Comparison of ENCODE assay signal across 11 cellular contexts in genomic region chr20:45998761-45999160, GRCh38. TPM values are rescaled to one million over a fixed set of nuclear protein-coding genes. Genes with fewer than 3 reads are reported as not detected.
DNase-seq lines count a peak whose midpoint lies in the region; ATAC-seq and TF ChIP-seq lines count a peak whose summit lies in the region.
"Had no signal": no experiment of that assay in that cellular context is flagged by ENCODE, and none has a peak within 500 bp of the region (broad histone marks: within the 10 kb centered on the region; RNA-seq: fewer than 3 reads in every experiment).

No MANE protein-coding gene starts in this region.

- peaks cover 13% of the 10 kb centered on the region for H3K79me1 ChIP-seq in trophoblast cell (ENCODE audit: low read length)

- H3K36me3 ChIP-seq in trophoblast cell (ENCODE audit: control insufficient read depth in 1 of 2, insufficient read depth in 2 of 2, low read length in 2 of 2) = no peaks in the 10 kb centered on the region
- H3K36me3 ChIP-seq: uterus had no signal

- H3K18ac ChIP-seq in trophoblast cell (ENCODE audit: low read length) = no peak overlapping the region

- CTCF ChIA-PET in activated CD4-positive, alpha-beta memory T cell treated with anti-CD3 and anti-CD28 coated beads for 36 hours (lab: Charles Lee) = interaction anchor here (1.0 to 6.6 kb wide), 4 partner anchors 10 to 16 kb away, joined by 3 to 36 read pairs (median 9); no protein-coding TSS in a partner anchor
- CTCF ChIA-PET in activated CD4-positive, alpha-beta memory T cell treated with anti-CD3 and anti-CD28 coated beads, Interleukin-2, amount 10 ng/mL, durations not matched to agents 7 days and 5 days (lab: Charles Lee) = interaction anchor here (1.0 to 4.0 kb wide), 4 partner anchors 12 to 28 kb away, joined by 3 to 26 read pairs (median 12); no protein-coding TSS in a partner anchor

- H2AK5ac ChIP-seq in trophoblast cell (ENCODE audit: low read length) = no peak overlapping the region

- H3K9me3 ChIP-seq in trophoblast cell (ENCODE audit: insufficient read depth, low read depth, low read length) = no peaks in the 10 kb centered on the region
- H3K9me3 ChIP-seq: uterus had no signal

- H4K8ac ChIP-seq in trophoblast cell (ENCODE audit: low read depth, low read length) = no peak overlapping the region

- no peak overlapping the region for H2BK120ac ChIP-seq in trophoblast cell (ENCODE audit: insufficient read depth, low read length, poor library complexity)

- H3K4me3 Mint-ChIP-seq in activated CD4-positive, alpha-beta memory T cell treated with anti-CD3 and anti-CD28 coated beads for 36 hours = no peak overlapping the region
- no peak overlapping the region for H3K4me3 Mint-ChIP-seq in activated CD4-positive, alpha-beta memory T cell treated with anti-CD3 and anti-CD28 coated beads, Interleukin-2, amount 10 ng/mL, durations not matched to agents 7 days and 5 days
- H3K4me3 Mint-ChIP-seq in activated naive CD4-positive, alpha-beta T cell treated with anti-CD3 and anti-CD28 coated beads, Interleukin-2, amount 50 U/mL, for 24 hours = peak overlapping the region; percentile 28

- H3K36me3 Mint-ChIP-seq in activated CD4-positive, alpha-beta memory T cell treated with anti-CD3 and anti-CD28 coated beads for 36 hours = no peaks in the 10 kb centered on the region
- H3K36me3 Mint-ChIP-seq in activated CD4-positive, alpha-beta memory T cell treated with anti-CD3 and anti-CD28 coated beads, Interleukin-2, amount 10 ng/mL, durations not matched to agents 7 days and 5 days (ENCODE audit: low read depth) = no peaks in the 10 kb centered on the region
- no peaks in the 10 kb centered on the region for H3K36me3 Mint-ChIP-seq in activated naive CD4-positive, alpha-beta T cell treated with anti-CD3 and anti-CD28 coated beads, Interleukin-2, amount 50 U/mL, for 24 hours

- no peak overlapping the region for H3K27ac ChIP-seq in trophoblast cell (ENCODE audit: low read depth, low read length)
- H3K27ac ChIP-seq: uterus had no signal

- H3K4me1 Mint-ChIP-seq in activated CD4-positive, alpha-beta memory T cell treated with anti-CD3 and anti-CD28 coated beads for 36 hours (ENCODE audit: low read depth) = peaks cover 59% of the 10 kb centered on the region
- H3K4me1 Mint-ChIP-seq in activated CD4-positive, alpha-beta memory T cell treated with anti-CD3 and anti-CD28 coated beads, Interleukin-2, amount 10 ng/mL, durations not matched to agents 7 days and 5 days = peaks cover 51% of the 10 kb centered on the region
- peaks cover 70% of the 10 kb centered on the region for H3K4me1 Mint-ChIP-seq in activated naive CD4-positive, alpha-beta T cell treated with anti-CD3 and anti-CD28 coated beads, Interleukin-2, amount 50 U/mL, for 24 hours

- H3K9me3 Mint-ChIP-seq in activated CD4-positive, alpha-beta memory T cell treated with anti-CD3 and anti-CD28 coated beads for 36 hours = no peaks in the 10 kb centered on the region
- H3K9me3 Mint-ChIP-seq in activated CD4-positive, alpha-beta memory T cell treated with anti-CD3 and anti-CD28 coated beads, Interleukin-2, amount 10 ng/mL, durations not matched to agents 7 days and 5 days = no peaks in the 10 kb centered on the region
- no peaks in the 10 kb centered on the region for H3K9me3 Mint-ChIP-seq in activated naive CD4-positive, alpha-beta T cell treated with anti-CD3 and anti-CD28 coated beads, Interleukin-2, amount 50 U/mL, for 24 hours

- peak; percentile 20 for TF ChIP-seq CTCF in NB4 (IDR thresholded peaks at IDR 0.05; ENCODE audit: low read depth, low read length)

- H3K14ac ChIP-seq in trophoblast cell (ENCODE audit: low read length) = no peak overlapping the region

- TF ChIP-seq POLR2A in NB4 (IDR thresholded peaks at IDR 0.05; ENCODE audit: extremely low read depth, insufficient read length) = no peak

- H3K4me3 ChIP-seq in NB4 (ENCODE audit: low read depth, low read length) (no peak overlapping the region), trophoblast cell (ENCODE audit: low read depth, low read length) (no peak overlapping the region)
- H3K4me3 ChIP-seq: uterus had no signal

- H3K4ac ChIP-seq in trophoblast cell (ENCODE audit: low read depth, low read length) = no peak overlapping the region

- no peak overlapping the region for H3K4me2 ChIP-seq in trophoblast cell (ENCODE audit: low read length)

- intact Hi-C loops in activated CD4-positive, alpha-beta memory T cell treated with anti-CD3 and anti-CD28 coated beads for 36 hours (cut with micrococcal nuclease) = no loop called here

- H3K79me2 ChIP-seq in trophoblast cell (ENCODE audit: control insufficient read depth, insufficient read depth, low read length, poor library complexity) = no peaks in the 10 kb centered on the region

- no peak overlapping the region for H2AFZ ChIP-seq in trophoblast cell (ENCODE audit: insufficient read depth, low read length, poor library complexity)

- H2BK12ac ChIP-seq in trophoblast cell (ENCODE audit: low read length) = peak overlapping the region; percentile 3

- H3K9ac ChIP-seq in trophoblast cell (ENCODE audit: low read length) = no peak overlapping the region

- H3K23ac ChIP-seq in trophoblast cell (ENCODE audit: low read length) = no peak overlapping the region

- WGBS in trophoblast cell (ENCODE audit: extremely low coverage, insufficient coverage, insufficient read length) = no CpG with 5 or more reads among the region's 4 CpGs

- no peaks in the 10 kb centered on the region for H3K27me3 Mint-ChIP-seq in activated CD4-positive, alpha-beta memory T cell treated with anti-CD3 and anti-CD28 coated beads for 36 hours
- peaks cover 17% of the 10 kb centered on the region for H3K27me3 Mint-ChIP-seq in activated CD4-positive, alpha-beta memory T cell treated with anti-CD3 and anti-CD28 coated beads, Interleukin-2, amount 10 ng/mL, durations not matched to agents 7 days and 5 days
- no peaks in the 10 kb centered on the region for H3K27me3 Mint-ChIP-seq in activated naive CD4-positive, alpha-beta T cell treated with anti-CD3 and anti-CD28 coated beads, Interleukin-2, amount 50 U/mL, for 24 hours

- no peak overlapping the region for H4K91ac ChIP-seq in trophoblast cell (ENCODE audit: low read depth, low read length)

- H3K4me1 ChIP-seq in trophoblast cell (ENCODE audit: control insufficient read depth in 1 of 2, insufficient read depth in 2 of 2, low read length in 2 of 2) = peaks cover 9 to 29% of the 10 kb centered on the region in 2 experiments
- H3K4me1 ChIP-seq: uterus had no signal

- no peaks in the 10 kb centered on the region for H3K27me3 ChIP-seq in trophoblast cell (ENCODE audit: insufficient read depth, low read length)

- H3K27ac Mint-ChIP-seq in activated CD4-positive, alpha-beta memory T cell treated with anti-CD3 and anti-CD28 coated beads for 36 hours = no peak overlapping the region
- no peak overlapping the region for H3K27ac Mint-ChIP-seq in activated CD4-positive, alpha-beta memory T cell treated with anti-CD3 and anti-CD28 coated beads, Interleukin-2, amount 10 ng/mL, durations not matched to agents 7 days and 5 days
- H3K27ac Mint-ChIP-seq in activated naive CD4-positive, alpha-beta T cell treated with anti-CD3 and anti-CD28 coated beads, Interleukin-2, amount 50 U/mL, for 24 hours = no peak overlapping the region

- DNase-seq in activated CD4-positive, alpha-beta memory T cell treated with anti-CD3 and anti-CD28 coated beads for 36 hours = peak; percentile 63
- DNase-seq in activated CD4-positive, alpha-beta memory T cell treated with anti-CD3 and anti-CD28 coated beads, Interleukin-2, amount 10 ng/mL, durations not matched to agents 7 days and 5 days = no peak
- DNase-seq in NB4 (ENCODE audit: low read depth) (peak; percentile 88), trophoblast cell (no peak), T-helper 9 cell (no peak)
- DNase-seq in effector CD8-positive, alpha-beta T cell (lab: John Stamatoyannopoulos, UW) = no peak
- DNase-seq: uterus had no signal

- H2BK5ac ChIP-seq in trophoblast cell (ENCODE audit: low read depth, low read length, poor library complexity) = no peak overlapping the region

- ATAC-seq in GM19328 (IDR thresholded peaks at IDR 0.05; ENCODE audit: unreplicated experiment) = no peak
- ATAC-seq: HCT116 had no signal

- POLR2A ChIA-PET in activated CD4-positive, alpha-beta memory T cell treated with anti-CD3 and anti-CD28 coated beads for 36 hours (lab: Charles Lee) = no interaction called here
- POLR2A ChIA-PET in activated CD4-positive, alpha-beta memory T cell treated with anti-CD3 and anti-CD28 coated beads, Interleukin-2, amount 10 ng/mL, durations not matched to agents 7 days and 5 days (lab: Charles Lee) = interaction anchor here (1.1 to 1.8 kb wide), 2 partner anchors 26 to 28 kb away, joined by 3 to 4 read pairs; partner anchors contain the start of gene ZNF335

- H4K12ac ChIP-seq in trophoblast cell (ENCODE audit: low read depth, low read length) = no peak overlapping the region

RNA-seq across cellular contexts. Expression of gene MMP9, which starts 9.9 kb away (rescaled TPM):
- total RNA-seq in activated CD4-positive, alpha-beta memory T cell treated with anti-CD3 and anti-CD28 coated beads for 36 hours = under 1 TPM; 0.10 to 0.12 TPM
- under 1 TPM; 0.13 to 0.15 TPM for total RNA-seq in activated CD4-positive, alpha-beta memory T cell treated with anti-CD3 and anti-CD28 coated beads, Interleukin-2, amount 10 ng/mL, durations not matched to agents 7 days and 5 days
- 68.2 and 72.5 TPM in 2 replicates for polyA plus RNA-seq in trophoblast cell (2013)
- total RNA-seq: pulmonary artery endothelial cell had no signal

RNA-seq across cellular contexts. Expression of gene ZNF335, which starts 26.8 kb away (rescaled TPM):
- total RNA-seq in activated CD4-positive, alpha-beta memory T cell treated with anti-CD3 and anti-CD28 coated beads for 36 hours = 10 to 100 TPM; 24.1 to 26.0 TPM
- 10 to 100 TPM; 35.7 to 36.7 TPM for total RNA-seq in activated CD4-positive, alpha-beta memory T cell treated with anti-CD3 and anti-CD28 coated beads, Interleukin-2, amount 10 ng/mL, durations not matched to agents 7 days and 5 days
- 15.7 and 15.8 TPM in 2 replicates for polyA plus RNA-seq in trophoblast cell (2013)

RNA-seq across cellular contexts. Expression of gene SLC12A5, which starts 30.3 kb away (rescaled TPM):
- total RNA-seq in activated CD4-positive, alpha-beta memory T cell treated with anti-CD3 and anti-CD28 coated beads for 36 hours = under 1 TPM in 1 of 2 experiments, not detected in 1; 0.97 TPM
- total RNA-seq in activated CD4-positive, alpha-beta memory T cell treated with anti-CD3 and anti-CD28 coated beads, Interleukin-2, amount 10 ng/mL, durations not matched to agents 7 days and 5 days = under 1 TPM in 1 of 2 experiments, not detected in 1; 0.53 TPM
- polyA plus RNA-seq in trophoblast cell (2013) = 19.7 and 21.1 TPM in 2 replicates

Comparison
In these comparisons a context has a peak if more than half of its experiments do, and no peak if none do; other contexts are left out.
1. DNase-seq: peak in activated CD4-positive, alpha-beta memory T cell treated with anti-CD3 and anti-CD28 coated beads for 36 hours (single experiment) and NB4 (single experiment); none in activated CD4-positive, alpha-beta memory T cell treated with anti-CD3 and anti-CD28 coated beads, Interleukin-2, amount 10 ng/mL, durations not matched to agents 7 days and 5 days (single experiment), trophoblast cell (0 of 2), T-helper 9 cell (single experiment) and effector CD8-positive, alpha-beta T cell (single experiment).